ENCODE assay signal across 8 cellular contexts in genomic region chr13:49300716-49301589, GRCh38. TPM values are rescaled to one million over a fixed set of nuclear protein-coding genes. Genes with fewer than 3 reads are reported as not detected.
A peak's percentile ranks its signal among the peaks of the same experiment; 100 is the strongest.
DNase-seq lines count a peak whose midpoint lies in the region; ATAC-seq and TF ChIP-seq lines count a peak whose summit lies in the region.

No MANE protein-coding gene starts in this region.

- DNase-seq in NCI-H82 treated with DMSO at 0.1 percent for 48 hours (lab: John Stamatoyannopoulos, UW; ENCODE audit: unreplicated experiment), result peak; percentile 80
- DNase-seq in activated CD8-positive, alpha-beta memory T cell treated with anti-CD3 and anti-CD28 coated beads for 1 hour (ENCODE audit: extremely low read depth in 1 of 2, low read depth in 1 of 2), result peak; percentile 18 to 28
- peak; percentile 66 for DNase-seq in mucosa of gallbladder (ENCODE audit: low spot score)
- DNase-seq in stimulated activated CD8-positive, alpha-beta memory T cell treated with anti-CD3 and anti-CD28 coated beads, Interleukin-7, amount 100 ng/mL, for 1 hour (ENCODE audit: low read depth in 2 of 2), result peak; percentile 19 to 29

- no peaks in the 10 kb centered on the region for H3K27me3 ChIP-seq in endocrine pancreas (ENCODE audit: control insufficient read depth, insufficient read depth, low read length)

- no peak overlapping the region for H3K9ac ChIP-seq in endocrine pancreas (ENCODE audit: control insufficient read depth, insufficient read depth, low read length)

- no peaks in the 10 kb centered on the region for H3K4me1 ChIP-seq in endocrine pancreas (ENCODE audit: control insufficient read depth, insufficient read depth, low read length)

- peak overlapping the region; percentile 18 for H3K27ac ChIP-seq in C4-2B

- ATAC-seq in GM19043 (IDR thresholded peaks at IDR 0.05; ENCODE audit: low read depth, unreplicated experiment) (peak; percentile 92), HG03378 (IDR thresholded peaks at IDR 0.05; ENCODE audit: unreplicated experiment) (peak; percentile 93)

- no peaks in the 10 kb centered on the region for H3K36me3 ChIP-seq in endocrine pancreas (ENCODE audit: control insufficient read depth, insufficient read depth, low read length)

- TF ChIP-seq CTCF in C4-2B (conservative IDR thresholded peaks at IDR 0.05), result peak; percentile 87

- no peaks in the 10 kb centered on the region for H3K9me3 ChIP-seq in endocrine pancreas (ENCODE audit: control insufficient read depth, low read length)

- H3K4me3 ChIP-seq in endocrine pancreas (ENCODE audit: control insufficient read depth, insufficient read depth, low read length), result peak overlapping the region; percentile 15

RNA-seq across cellular contexts. Expression of gene CDADC1, which starts 53.2 kb away (rescaled TPM):
- total RNA-seq in mucosa of gallbladder, result 9.4 TPM

Comparison
In these comparisons a context has a peak if more than half of its experiments do, and no peak if none do; other contexts are left out.
1. Peak in every context shown above with its lines: DNase-seq, ATAC-seq, H3K4me3 ChIP-seq and H3K27ac ChIP-seq.
2. DNase-seq: peak in every context shown above with its lines; median percentile 80 in NCI-H82 treated with DMSO at 0.1 percent for 48 hours; 66 in mucosa of gallbladder; 24 in stimulated activated CD8-positive, alpha-beta memory T cell treated with anti-CD3 and anti-CD28 coated beads, Interleukin-7, amount 100 ng/mL, for 1 hour; 23 in activated CD8-positive, alpha-beta memory T cell treated with anti-CD3 and anti-CD28 coated beads for 1 hour.